ENCODE assay signal across 9 cellular contexts in the genomic region with DNA sequence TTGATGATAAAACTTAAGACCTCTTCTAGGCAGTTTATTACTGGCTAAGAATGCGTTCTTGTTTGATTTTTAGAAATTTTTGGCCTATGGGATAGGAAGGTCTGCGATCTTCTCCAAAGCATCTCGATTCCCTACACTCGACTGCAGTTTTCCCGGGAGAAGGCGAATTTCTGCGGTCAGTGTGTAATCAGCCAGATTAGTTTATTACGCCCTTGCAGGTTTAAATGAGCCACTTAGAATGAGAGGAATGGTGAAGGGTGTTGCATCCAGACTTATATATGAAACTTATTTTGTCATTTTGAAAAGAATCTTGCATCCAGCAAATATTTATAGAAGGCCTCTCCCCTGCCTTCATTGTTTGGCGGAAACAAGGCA. TPM values are rescaled to one million over a fixed set of nuclear protein-coding genes. Genes with fewer than 3 reads are reported as not detected.
DNase-seq lines count a peak whose midpoint lies in the region; ATAC-seq and TF ChIP-seq lines count a peak whose summit lies in the region.
"Had no signal": no experiment of that assay in that cellular context is flagged by ENCODE, and none has a peak within 500 bp of the region (broad histone marks: within the 10 kb centered on the region; RNA-seq: fewer than 3 reads in every experiment).

No MANE protein-coding gene starts in this region.

- in situ Hi-C loops in brain microvascular endothelial cell (cut with HindIII; ENCODE audit: low pct_ligation_motif_present, low sequenced_read_pairs) = loop anchor here (25.0 kb wide), 1 partner anchor 209 kb away; a partner anchor contains a TSS

- WGBS in mesodermal cell (ENCODE audit: insufficient coverage in 2 of 2), 2 experiments = 0 to 10% methylated on average over 1 to 4 of the region's 9 CpGs

- ATAC-seq in Right ventricle myocardium superior (ENCODE audit: poor library complexity) (no peak), sciatic nerve (no peak), HG03442 (IDR thresholded peaks at IDR 0.05; ENCODE audit: unreplicated experiment) (no peak), GM19455 (IDR thresholded peaks at IDR 0.05; ENCODE audit: unreplicated experiment) (no peak)

- TF ChIP-seq CTCF in right atrium auricular region (IDR thresholded peaks at IDR 0.05) = no peak
- TF ChIP-seq CTCF in brain microvascular endothelial cell (IDR thresholded peaks at IDR 0.05; ENCODE audit: low read depth, low read length, missing control alignments) = no peak

- no peaks in the 10 kb centered on the region for H3K27me3 ChIP-seq in right atrium auricular region
- no peaks in the 10 kb centered on the region for H3K27me3 ChIP-seq in brain microvascular endothelial cell (replicated peaks)

- DNase-seq in right atrium auricular region (ENCODE audit: low spot score) = no peak
- DNase-seq in Right ventricle myocardium superior = no peak
- DNase-seq in brain microvascular endothelial cell = no peak
- no peak for DNase-seq in sciatic nerve (ENCODE audit: low spot score)
- no peak for DNase-seq in epidermal melanocyte (ENCODE audit: insufficient read length, low spot score)

- H3K36me3 ChIP-seq in right atrium auricular region (no peaks in the 10 kb centered on the region), brain microvascular endothelial cell (replicated peaks) (no peaks in the 10 kb centered on the region), mesodermal cell (ENCODE audit: control insufficient read depth, insufficient read depth, low read length) (peaks cover 38% of the 10 kb centered on the region)

- H3K4me3 ChIP-seq in right atrium auricular region (peak overlapping the region; percentile 65 to 87), brain microvascular endothelial cell (ENCODE audit: low read depth, low read length) (peak overlapping the region; percentile 79), mesodermal cell (ENCODE audit: extremely low read depth, insufficient read depth, low read length, poor library complexity, severe bottlenecking) (peak overlapping the region; percentile 77)

- H3K9me3 ChIP-seq in right atrium auricular region (no peaks in the 10 kb centered on the region), mesodermal cell (ENCODE audit: control insufficient read depth, low read length) (no peaks in the 10 kb centered on the region)

- intact Hi-C loops in Right ventricle myocardium superior (cut with DNase I) (loop anchor here (2.0 kb wide), 1 partner anchor 467 kb away; no protein-coding TSS in a partner anchor), sciatic nerve (cut with DNase I) (no loop called here)

- peaks cover 0 to 42% of the 10 kb centered on the region in 2 donors for H3K4me1 ChIP-seq in right atrium auricular region
- peaks cover 8% of the 10 kb centered on the region for H3K4me1 ChIP-seq in mesodermal cell (ENCODE audit: control insufficient read depth, insufficient read depth, low read length, poor library complexity, severe bottlenecking)

- H3K27ac ChIP-seq in right atrium auricular region (peak overlapping the region; percentile 85 to 88), brain microvascular endothelial cell (peak overlapping the region; percentile 66), mesodermal cell (ENCODE audit: low read depth, low read length, severe bottlenecking) (peak overlapping the region; percentile 87)

RNA-seq across cellular contexts. Expression of a gene that starts 1.2 kb away (rescaled TPM):
- total RNA-seq in right atrium auricular region (10 to 100 TPM in 1 of 2 donors, 1 to 10 TPM in 1; 9.1 to 10.3 TPM), Right ventricle myocardium superior (21.2 TPM), sciatic nerve (42.5 TPM)
- polyA plus RNA-seq in mesodermal cell (2013, experiment 1 of 2) = 30.3 TPM
- polyA plus RNA-seq in mesodermal cell (2013, experiment 2 of 2) = 25.1 TPM
- total RNA-seq: SK-MEL-5 had no signal
